Comparison of ENCODE assay signal across 1 cellular context in genomic region chr11:122655527-122656072, GRCh38.
TF ChIP-seq lines count a peak whose summit lies in the region.

A gene with protein sequence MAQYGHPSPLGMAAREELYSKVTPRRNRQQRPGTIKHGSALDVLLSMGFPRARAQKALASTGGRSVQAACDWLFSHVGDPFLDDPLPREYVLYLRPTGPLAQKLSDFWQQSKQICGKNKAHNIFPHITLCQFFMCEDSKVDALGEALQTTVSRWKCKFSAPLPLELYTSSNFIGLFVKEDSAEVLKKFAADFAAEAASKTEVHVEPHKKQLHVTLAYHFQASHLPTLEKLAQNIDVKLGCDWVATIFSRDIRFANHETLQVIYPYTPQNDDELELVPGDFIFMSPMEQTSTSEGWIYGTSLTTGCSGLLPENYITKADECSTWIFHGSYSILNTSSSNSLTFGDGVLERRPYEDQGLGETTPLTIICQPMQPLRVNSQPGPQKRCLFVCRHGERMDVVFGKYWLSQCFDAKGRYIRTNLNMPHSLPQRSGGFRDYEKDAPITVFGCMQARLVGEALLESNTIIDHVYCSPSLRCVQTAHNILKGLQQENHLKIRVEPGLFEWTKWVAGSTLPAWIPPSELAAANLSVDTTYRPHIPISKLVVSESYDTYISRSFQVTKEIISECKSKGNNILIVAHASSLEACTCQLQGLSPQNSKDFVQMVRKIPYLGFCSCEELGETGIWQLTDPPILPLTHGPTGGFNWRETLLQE (plus strand): TSS chr11:122655722. CDS start chr11:122656050, 328 bp downstream.

TF ChIP-seq in HepG2, 621 proteins besides CTCF, POLR2A, EP300 and RAD21 (continued from another document and continues in another):
- TF ChIP-seq ZNF687 (CRISPR knock-in tag; IDR thresholded peaks at IDR 0.05), result peak; percentile 70
- TF ChIP-seq, protein P1, sequence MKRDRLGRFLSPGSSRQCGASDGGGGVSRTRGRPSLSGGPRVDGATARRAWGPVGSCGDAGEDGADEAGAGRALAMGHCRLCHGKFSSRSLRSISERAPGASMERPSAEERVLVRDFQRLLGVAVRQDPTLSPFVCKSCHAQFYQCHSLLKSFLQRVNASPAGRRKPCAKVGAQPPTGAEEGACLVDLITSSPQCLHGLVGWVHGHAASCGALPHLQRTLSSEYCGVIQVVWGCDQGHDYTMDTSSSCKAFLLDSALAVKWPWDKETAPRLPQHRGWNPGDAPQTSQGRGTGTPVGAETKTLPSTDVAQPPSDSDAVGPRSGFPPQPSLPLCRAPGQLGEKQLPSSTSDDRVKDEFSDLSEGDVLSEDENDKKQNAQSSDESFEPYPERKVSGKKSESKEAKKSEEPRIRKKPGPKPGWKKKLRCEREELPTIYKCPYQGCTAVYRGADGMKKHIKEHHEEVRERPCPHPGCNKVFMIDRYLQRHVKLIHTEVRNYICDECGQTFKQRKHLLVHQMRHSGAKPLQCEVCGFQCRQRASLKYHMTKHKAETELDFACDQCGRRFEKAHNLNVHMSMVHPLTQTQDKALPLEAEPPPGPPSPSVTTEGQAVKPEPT (CRISPR knock-in tag; IDR thresholded peaks at IDR 0.05; ENCODE audit: low read depth), result no peak
- TF ChIP-seq, protein P2, sequence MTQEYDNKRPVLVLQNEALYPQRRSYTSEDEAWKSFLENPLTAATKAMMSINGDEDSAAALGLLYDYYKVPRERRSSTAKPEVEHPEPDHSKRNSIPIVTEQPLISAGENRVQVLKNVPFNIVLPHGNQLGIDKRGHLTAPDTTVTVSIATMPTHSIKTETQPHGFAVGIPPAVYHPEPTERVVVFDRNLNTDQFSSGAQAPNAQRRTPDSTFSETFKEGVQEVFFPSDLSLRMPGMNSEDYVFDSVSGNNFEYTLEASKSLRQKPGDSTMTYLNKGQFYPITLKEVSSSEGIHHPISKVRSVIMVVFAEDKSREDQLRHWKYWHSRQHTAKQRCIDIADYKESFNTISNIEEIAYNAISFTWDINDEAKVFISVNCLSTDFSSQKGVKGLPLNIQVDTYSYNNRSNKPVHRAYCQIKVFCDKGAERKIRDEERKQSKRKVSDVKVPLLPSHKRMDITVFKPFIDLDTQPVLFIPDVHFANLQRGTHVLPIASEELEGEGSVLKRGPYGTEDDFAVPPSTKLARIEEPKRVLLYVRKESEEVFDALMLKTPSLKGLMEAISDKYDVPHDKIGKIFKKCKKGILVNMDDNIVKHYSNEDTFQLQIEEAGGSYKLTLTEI (CRISPR knock-in tag; conservative IDR thresholded peaks at IDR 0.05), result no peak
- TF ChIP-seq LCORL (IDR thresholded peaks at IDR 0.05), result no peak
- TF ChIP-seq LCORL (CRISPR knock-in tag; IDR thresholded peaks at IDR 0.05), result no peak
- TF ChIP-seq ZNF674 (CRISPR knock-in tag; IDR thresholded peaks at IDR 0.05; ENCODE audit: low read depth), result no peak
- TF ChIP-seq ZNF337 (CRISPR knock-in tag; IDR thresholded peaks at IDR 0.05; ENCODE audit: borderline replicate concordance, low read depth), result no peak
- no peak for TF ChIP-seq CEBPG (CRISPR knock-in tag; IDR thresholded peaks at IDR 0.05)
- peak; percentile 39 for TF ChIP-seq HNRNPK (IDR thresholded peaks at IDR 0.05; ENCODE audit: low read depth, low read length, poor library complexity, severe bottlenecking)
- peak; percentile 71 for TF ChIP-seq ZFY (CRISPR knock-in tag; IDR thresholded peaks at IDR 0.05)
- no peak for TF ChIP-seq MBD4 (IDR thresholded peaks at IDR 0.05; ENCODE audit: borderline replicate concordance, low read length)
- TF ChIP-seq FOXA3 (CRISPR knock-in tag; IDR thresholded peaks at IDR 0.05), result no peak
- no peak for TF ChIP-seq MYPOP (CRISPR knock-in tag; IDR thresholded peaks at IDR 0.05)
- TF ChIP-seq SAP130 (CRISPR knock-in tag; IDR thresholded peaks at IDR 0.05; ENCODE audit: low read depth), result 0 out of 2 replicates have a peak, but pooled peaks have one; percentile 45
- TF ChIP-seq PAF1 (CRISPR knock-in tag; IDR thresholded peaks at IDR 0.05), result no peak
- TF ChIP-seq RXRB (CRISPR knock-in tag; IDR thresholded peaks at IDR 0.05; ENCODE audit: borderline replicate concordance), result no peak
- no peak for TF ChIP-seq ATF7 (IDR thresholded peaks at IDR 0.05)
- no peak for TF ChIP-seq ATF7 (CRISPR knock-in tag; IDR thresholded peaks at IDR 0.05)
- no peak for TF ChIP-seq SMARCE1 (IDR thresholded peaks at IDR 0.05; ENCODE audit: borderline replicate concordance)
- TF ChIP-seq ZSCAN25 (CRISPR knock-in tag; IDR thresholded peaks at IDR 0.05), result no peak
- peak; percentile 81; the same call in 1 of the 2 replicates for TF ChIP-seq UBTF (CRISPR knock-in tag; IDR thresholded peaks at IDR 0.05)
- no peak for TF ChIP-seq ZNF709 (CRISPR knock-in tag; IDR thresholded peaks at IDR 0.05)
- TF ChIP-seq BORCS8-MEF2B (CRISPR knock-in tag; IDR thresholded peaks at IDR 0.05), result no peak
- no peak for TF ChIP-seq PHB2 (IDR thresholded peaks at IDR 0.05; ENCODE audit: partially characterized antibody)
- no peak for TF ChIP-seq GATAD1 (CRISPR knock-in tag; IDR thresholded peaks at IDR 0.05)
- TF ChIP-seq JARID2 (CRISPR knock-in tag; IDR thresholded peaks at IDR 0.05; ENCODE audit: insufficient replicate concordance), result no peak
- no peak for TF ChIP-seq GATA4 (IDR thresholded peaks at IDR 0.05; ENCODE audit: borderline replicate concordance, low read depth)
- TF ChIP-seq ATM (IDR thresholded peaks at IDR 0.05; ENCODE audit: borderline replicate concordance), result no peak
- no peak for TF ChIP-seq FLYWCH1 (CRISPR knock-in tag; IDR thresholded peaks at IDR 0.05)
- 0 out of 2 replicates have a peak, but pooled peaks have one; percentile 6 for TF ChIP-seq ARID5B (CRISPR knock-in tag; IDR thresholded peaks at IDR 0.05)
- TF ChIP-seq FOXJ3 (CRISPR knock-in tag; IDR thresholded peaks at IDR 0.05; ENCODE audit: borderline replicate concordance), result no peak
- TF ChIP-seq CREM (IDR thresholded peaks at IDR 0.05), result no peak
- no peak for TF ChIP-seq CREM (CRISPR knock-in tag; IDR thresholded peaks at IDR 0.05)
- TF ChIP-seq ZNF274 (CRISPR knock-in tag; IDR thresholded peaks at IDR 0.05), result no peak
- TF ChIP-seq, protein P3, sequence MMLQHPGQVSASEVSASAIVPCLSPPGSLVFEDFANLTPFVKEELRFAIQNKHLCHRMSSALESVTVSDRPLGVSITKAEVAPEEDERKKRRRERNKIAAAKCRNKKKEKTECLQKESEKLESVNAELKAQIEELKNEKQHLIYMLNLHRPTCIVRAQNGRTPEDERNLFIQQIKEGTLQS (CRISPR knock-in tag; IDR thresholded peaks at IDR 0.05), result no peak
- TF ChIP-seq AGO1 (IDR thresholded peaks at IDR 0.05; ENCODE audit: low read depth, low read length, poor library complexity, severe bottlenecking), result no peak
- no peak for TF ChIP-seq EHMT2 (IDR thresholded peaks at IDR 0.05; ENCODE audit: borderline replicate concordance, low read depth, low read length)
- no peak for TF ChIP-seq ZNF17 (CRISPR knock-in tag; IDR thresholded peaks at IDR 0.05)
- no peak; the same call in 1 of the 2 replicates for TF ChIP-seq FOSL2 (CRISPR knock-in tag; IDR thresholded peaks at IDR 0.05)
- TF ChIP-seq DNMT1 (CRISPR knock-in tag; IDR thresholded peaks at IDR 0.05), result no peak
- no peak for TF ChIP-seq HDAC6 (IDR thresholded peaks at IDR 0.05; ENCODE audit: low read depth, low read length)
- no peak for TF ChIP-seq PTBP1 (IDR thresholded peaks at IDR 0.05; ENCODE audit: low read depth, low read length, poor library complexity, severe bottlenecking)
- 0 out of 2 replicates have a peak, but pooled peaks have one; percentile 29 for TF ChIP-seq SMAD3 (CRISPR knock-in tag; IDR thresholded peaks at IDR 0.05)
- no peak for TF ChIP-seq ZNF678 (CRISPR knock-in tag; IDR thresholded peaks at IDR 0.05)
- TF ChIP-seq, protein P4, sequence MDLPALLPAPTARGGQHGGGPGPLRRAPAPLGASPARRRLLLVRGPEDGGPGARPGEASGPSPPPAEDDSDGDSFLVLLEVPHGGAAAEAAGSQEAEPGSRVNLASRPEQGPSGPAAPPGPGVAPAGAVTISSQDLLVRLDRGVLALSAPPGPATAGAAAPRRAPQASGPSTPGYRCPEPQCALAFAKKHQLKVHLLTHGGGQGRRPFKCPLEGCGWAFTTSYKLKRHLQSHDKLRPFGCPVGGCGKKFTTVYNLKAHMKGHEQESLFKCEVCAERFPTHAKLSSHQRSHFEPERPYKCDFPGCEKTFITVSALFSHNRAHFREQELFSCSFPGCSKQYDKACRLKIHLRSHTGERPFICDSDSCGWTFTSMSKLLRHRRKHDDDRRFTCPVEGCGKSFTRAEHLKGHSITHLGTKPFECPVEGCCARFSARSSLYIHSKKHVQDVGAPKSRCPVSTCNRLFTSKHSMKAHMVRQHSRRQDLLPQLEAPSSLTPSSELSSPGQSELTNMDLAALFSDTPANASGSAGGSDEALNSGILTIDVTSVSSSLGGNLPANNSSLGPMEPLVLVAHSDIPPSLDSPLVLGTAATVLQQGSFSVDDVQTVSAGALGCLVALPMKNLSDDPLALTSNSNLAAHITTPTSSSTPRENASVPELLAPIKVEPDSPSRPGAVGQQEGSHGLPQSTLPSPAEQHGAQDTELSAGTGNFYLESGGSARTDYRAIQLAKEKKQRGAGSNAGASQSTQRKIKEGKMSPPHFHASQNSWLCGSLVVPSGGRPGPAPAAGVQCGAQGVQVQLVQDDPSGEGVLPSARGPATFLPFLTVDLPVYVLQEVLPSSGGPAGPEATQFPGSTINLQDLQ (CRISPR knock-in tag; IDR thresholded peaks at IDR 0.05), result no peak
